Comparison of ENCODE assay signal across 1 cellular context in the genomic region with DNA sequence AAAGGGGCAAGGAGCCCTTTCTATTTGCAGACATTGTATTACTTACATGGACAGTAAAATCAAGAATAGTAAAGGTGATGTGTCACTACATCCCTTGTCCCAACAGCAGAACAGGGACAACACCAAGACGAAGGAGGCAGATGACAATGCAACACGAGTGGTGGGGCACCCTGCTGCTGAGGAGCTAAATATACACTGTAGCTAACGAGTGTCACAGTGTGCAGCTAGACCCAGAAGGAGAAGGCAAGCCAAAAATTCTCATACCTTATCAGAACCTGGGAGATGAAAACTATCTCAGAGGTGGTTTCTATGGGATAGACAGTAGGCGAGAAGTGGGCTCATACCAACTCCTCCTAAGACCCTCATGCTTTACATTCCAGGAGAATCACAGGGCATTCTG.
TF ChIP-seq lines count a peak whose summit lies in the region.

No MANE protein-coding gene starts in this region.

TF ChIP-seq in H1, 55 proteins besides CTCF, POLR2A, EP300 and RAD21:
- TF ChIP-seq GABPA (IDR thresholded peaks at IDR 0.05; ENCODE audit: borderline replicate concordance, insufficient read depth, low read length): no peak
- no peak for TF ChIP-seq SIN3A (conservative IDR thresholded peaks at IDR 0.05 in 1 of 2, IDR thresholded peaks at IDR 0.05 in 1 of 2; ENCODE audit: low read depth in 1 of 2, low read length in 2 of 2)
- TF ChIP-seq BACH1 (IDR thresholded peaks at IDR 0.05; ENCODE audit: low read length): no peak
- TF ChIP-seq BCL11A (IDR thresholded peaks at IDR 0.05; ENCODE audit: low read depth in 2 of 2, low read length in 2 of 2): no peak
- no peak for TF ChIP-seq CREB1 (IDR thresholded peaks at IDR 0.05)
- no peak for TF ChIP-seq CEBPB (IDR thresholded peaks at IDR 0.05; ENCODE audit: low read depth, low read length)
- TF ChIP-seq CBX8 (IDR thresholded peaks at IDR 0.05; ENCODE audit: borderline replicate concordance, low read depth, low read length): no peak
- no peak for TF ChIP-seq CHD2 (IDR thresholded peaks at IDR 0.05; ENCODE audit: low read length)
- TF ChIP-seq, protein P1, sequence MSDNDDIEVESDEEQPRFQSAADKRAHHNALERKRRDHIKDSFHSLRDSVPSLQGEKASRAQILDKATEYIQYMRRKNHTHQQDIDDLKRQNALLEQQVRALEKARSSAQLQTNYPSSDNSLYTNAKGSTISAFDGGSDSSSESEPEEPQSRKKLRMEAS (IDR thresholded peaks at IDR 0.05): no peak
- TF ChIP-seq KDM4A (IDR thresholded peaks at IDR 0.05; ENCODE audit: low read depth, low read length, severe bottlenecking): no peak
- TF ChIP-seq TAF1 (IDR thresholded peaks at IDR 0.05; ENCODE audit: low read depth, low read length): no peak
- TF ChIP-seq EZH2 (IDR thresholded peaks at IDR 0.05; ENCODE audit: low read depth, low read length, severe bottlenecking): no peak
- TF ChIP-seq, protein P2, sequence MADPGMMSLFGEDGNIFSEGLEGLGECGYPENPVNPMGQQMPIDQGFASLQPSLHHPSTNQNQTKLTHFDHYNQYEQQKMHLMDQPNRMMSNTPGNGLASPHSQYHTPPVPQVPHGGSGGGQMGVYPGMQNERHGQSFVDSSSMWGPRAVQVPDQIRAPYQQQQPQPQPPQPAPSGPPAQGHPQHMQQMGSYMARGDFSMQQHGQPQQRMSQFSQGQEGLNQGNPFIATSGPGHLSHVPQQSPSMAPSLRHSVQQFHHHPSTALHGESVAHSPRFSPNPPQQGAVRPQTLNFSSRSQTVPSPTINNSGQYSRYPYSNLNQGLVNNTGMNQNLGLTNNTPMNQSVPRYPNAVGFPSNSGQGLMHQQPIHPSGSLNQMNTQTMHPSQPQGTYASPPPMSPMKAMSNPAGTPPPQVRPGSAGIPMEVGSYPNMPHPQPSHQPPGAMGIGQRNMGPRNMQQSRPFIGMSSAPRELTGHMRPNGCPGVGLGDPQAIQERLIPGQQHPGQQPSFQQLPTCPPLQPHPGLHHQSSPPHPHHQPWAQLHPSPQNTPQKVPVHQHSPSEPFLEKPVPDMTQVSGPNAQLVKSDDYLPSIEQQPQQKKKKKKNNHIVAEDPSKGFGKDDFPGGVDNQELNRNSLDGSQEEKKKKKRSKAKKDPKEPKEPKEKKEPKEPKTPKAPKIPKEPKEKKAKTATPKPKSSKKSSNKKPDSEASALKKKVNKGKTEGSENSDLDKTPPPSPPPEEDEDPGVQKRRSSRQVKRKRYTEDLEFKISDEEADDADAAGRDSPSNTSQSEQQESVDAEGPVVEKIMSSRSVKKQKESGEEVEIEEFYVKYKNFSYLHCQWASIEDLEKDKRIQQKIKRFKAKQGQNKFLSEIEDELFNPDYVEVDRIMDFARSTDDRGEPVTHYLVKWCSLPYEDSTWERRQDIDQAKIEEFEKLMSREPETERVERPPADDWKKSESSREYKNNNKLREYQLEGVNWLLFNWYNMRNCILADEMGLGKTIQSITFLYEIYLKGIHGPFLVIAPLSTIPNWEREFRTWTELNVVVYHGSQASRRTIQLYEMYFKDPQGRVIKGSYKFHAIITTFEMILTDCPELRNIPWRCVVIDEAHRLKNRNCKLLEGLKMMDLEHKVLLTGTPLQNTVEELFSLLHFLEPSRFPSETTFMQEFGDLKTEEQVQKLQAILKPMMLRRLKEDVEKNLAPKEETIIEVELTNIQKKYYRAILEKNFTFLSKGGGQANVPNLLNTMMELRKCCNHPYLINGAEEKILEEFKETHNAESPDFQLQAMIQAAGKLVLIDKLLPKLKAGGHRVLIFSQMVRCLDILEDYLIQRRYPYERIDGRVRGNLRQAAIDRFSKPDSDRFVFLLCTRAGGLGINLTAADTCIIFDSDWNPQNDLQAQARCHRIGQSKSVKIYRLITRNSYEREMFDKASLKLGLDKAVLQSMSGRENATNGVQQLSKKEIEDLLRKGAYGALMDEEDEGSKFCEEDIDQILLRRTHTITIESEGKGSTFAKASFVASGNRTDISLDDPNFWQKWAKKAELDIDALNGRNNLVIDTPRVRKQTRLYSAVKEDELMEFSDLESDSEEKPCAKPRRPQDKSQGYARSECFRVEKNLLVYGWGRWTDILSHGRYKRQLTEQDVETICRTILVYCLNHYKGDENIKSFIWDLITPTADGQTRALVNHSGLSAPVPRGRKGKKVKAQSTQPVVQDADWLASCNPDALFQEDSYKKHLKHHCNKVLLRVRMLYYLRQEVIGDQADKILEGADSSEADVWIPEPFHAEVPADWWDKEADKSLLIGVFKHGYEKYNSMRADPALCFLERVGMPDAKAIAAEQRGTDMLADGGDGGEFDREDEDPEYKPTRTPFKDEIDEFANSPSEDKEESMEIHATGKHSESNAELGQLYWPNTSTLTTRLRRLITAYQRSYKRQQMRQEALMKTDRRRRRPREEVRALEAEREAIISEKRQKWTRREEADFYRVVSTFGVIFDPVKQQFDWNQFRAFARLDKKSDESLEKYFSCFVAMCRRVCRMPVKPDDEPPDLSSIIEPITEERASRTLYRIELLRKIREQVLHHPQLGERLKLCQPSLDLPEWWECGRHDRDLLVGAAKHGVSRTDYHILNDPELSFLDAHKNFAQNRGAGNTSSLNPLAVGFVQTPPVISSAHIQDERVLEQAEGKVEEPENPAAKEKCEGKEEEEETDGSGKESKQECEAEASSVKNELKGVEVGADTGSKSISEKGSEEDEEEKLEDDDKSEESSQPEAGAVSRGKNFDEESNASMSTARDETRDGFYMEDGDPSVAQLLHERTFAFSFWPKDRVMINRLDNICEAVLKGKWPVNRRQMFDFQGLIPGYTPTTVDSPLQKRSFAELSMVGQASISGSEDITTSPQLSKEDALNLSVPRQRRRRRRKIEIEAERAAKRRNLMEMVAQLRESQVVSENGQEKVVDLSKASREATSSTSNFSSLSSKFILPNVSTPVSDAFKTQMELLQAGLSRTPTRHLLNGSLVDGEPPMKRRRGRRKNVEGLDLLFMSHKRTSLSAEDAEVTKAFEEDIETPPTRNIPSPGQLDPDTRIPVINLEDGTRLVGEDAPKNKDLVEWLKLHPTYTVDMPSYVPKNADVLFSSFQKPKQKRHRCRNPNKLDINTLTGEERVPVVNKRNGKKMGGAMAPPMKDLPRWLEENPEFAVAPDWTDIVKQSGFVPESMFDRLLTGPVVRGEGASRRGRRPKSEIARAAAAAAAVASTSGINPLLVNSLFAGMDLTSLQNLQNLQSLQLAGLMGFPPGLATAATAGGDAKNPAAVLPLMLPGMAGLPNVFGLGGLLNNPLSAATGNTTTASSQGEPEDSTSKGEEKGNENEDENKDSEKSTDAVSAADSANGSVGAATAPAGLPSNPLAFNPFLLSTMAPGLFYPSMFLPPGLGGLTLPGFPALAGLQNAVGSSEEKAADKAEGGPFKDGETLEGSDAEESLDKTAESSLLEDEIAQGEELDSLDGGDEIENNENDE (IDR thresholded peaks at IDR 0.05; ENCODE audit: insufficient replicate concordance, low read length): no peak
- TF ChIP-seq SP4 (IDR thresholded peaks at IDR 0.05; ENCODE audit: low read length): no peak
